Comparison of ENCODE assay signal across 19 cellular contexts in genomic region chr7:105800849-105801534, GRCh38.
"Had no signal": no experiment of that assay in that cellular context is flagged by ENCODE, and none has a peak within 500 bp of the region (broad histone marks: within the 10 kb centered on the region; RNA-seq: fewer than 3 reads in every experiment).

No MANE protein-coding gene starts in this region.

- H3K36me3 ChIP-seq: upper lobe of right lung had no signal

- H3K27ac ChIP-seq: body of pancreas, dorsolateral prefrontal cortex, foreskin keratinocyte had no signal

- H3K4me3 ChIP-seq: body of pancreas, dorsolateral prefrontal cortex, lung, upper lobe of right lung had no signal

- H3K9me3 Mint-ChIP-seq: nephron progenitor cell had no signal

- H3K27me3 ChIP-seq: body of pancreas, dorsolateral prefrontal cortex, foreskin keratinocyte, upper lobe of right lung had no signal

- ATAC-seq: body of pancreas, foreskin keratinocyte, left lobe of liver, SK-N-SH treated with all-trans-retinoic acid at 6 μM for 48 hours, upper lobe of right lung had no signal

- H3K9me3 ChIP-seq: body of pancreas, upper lobe of right lung had no signal

- FAIRE-seq: keratinocyte had no signal

- H3K27me3 Mint-ChIP-seq: T-cell had no signal

- DNase-seq: activated CD4-positive, alpha-beta T cell treated with anti-CD3 and anti-CD28 coated beads, Interleukin-2, amount 50 U/mL, for 1 hour; activated CD8-positive, alpha-beta memory T cell treated with anti-CD3 and anti-CD28 coated beads, Interleukin-2, amount 50 U/mL, for 48 hours; activated naive CD4-positive, alpha-beta T cell; body of pancreas; dorsolateral prefrontal cortex; foreskin keratinocyte; glutamatergic neuron; hypothalamus; nephron progenitor cell; nucleus accumbens; posterior cingulate gyrus; retina; T-cell; T-helper 9 cell; upper lobe of right lung had no signal

- H3K4me3 Mint-ChIP-seq: nephron progenitor cell, T-cell had no signal
